6 cellular contexts compared by ENCODE assay signal in the genomic region with DNA sequence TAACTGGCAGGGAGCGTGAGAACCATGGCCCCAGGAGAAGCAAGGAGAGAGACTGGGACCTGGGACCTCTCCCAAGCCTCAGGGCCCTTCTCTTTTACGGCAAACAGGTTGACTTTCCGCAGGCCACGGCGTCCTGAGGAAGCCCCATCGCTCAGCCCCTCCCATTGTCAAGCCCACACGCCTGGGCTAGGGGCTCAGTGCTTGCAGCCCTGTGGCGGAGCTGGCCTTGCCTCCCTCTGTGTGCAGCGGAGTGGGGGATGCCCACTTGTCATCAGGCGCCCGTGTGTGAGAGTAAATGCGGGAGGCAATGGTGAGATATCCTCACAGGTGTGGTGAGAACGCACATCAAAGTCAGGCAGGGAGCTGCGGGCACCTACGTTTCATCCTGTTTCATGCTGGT.
"Had no signal": no experiment of that assay in that cellular context is flagged by ENCODE, and none has a peak within 500 bp of the region (broad histone marks: within the 10 kb centered on the region; RNA-seq: fewer than 3 reads in every experiment).

No MANE protein-coding gene starts in this region.

- H2AFZ ChIP-seq: GM23338 had no signal

- H3K27ac ChIP-seq: HL-60 had no signal

- H3K27ac Mint-ChIP-seq: GM23338, HFFc6, IgD-negative memory B cell had no signal

- DNase-seq: HFFc6, KBM-7 had no signal

- H3K4me3 ChIP-seq: GM23338, HAP-1 had no signal

- H3K4me1 ChIP-seq: HAP-1 had no signal

- H3K4me3 Mint-ChIP-seq: GM23338, HFFc6, IgD-negative memory B cell had no signal

- H3K9me3 ChIP-seq: HAP-1 had no signal

- H3K9me3 Mint-ChIP-seq: GM23338, HFFc6, IgD-negative memory B cell had no signal

- H3K4me2 ChIP-seq: GM23338 had no signal

- H3K4me1 Mint-ChIP-seq: IgD-negative memory B cell had no signal

- H3K36me3 ChIP-seq: HAP-1 had no signal

- H3K36me3 Mint-ChIP-seq: IgD-negative memory B cell had no signal
